In the genomic region with DNA sequence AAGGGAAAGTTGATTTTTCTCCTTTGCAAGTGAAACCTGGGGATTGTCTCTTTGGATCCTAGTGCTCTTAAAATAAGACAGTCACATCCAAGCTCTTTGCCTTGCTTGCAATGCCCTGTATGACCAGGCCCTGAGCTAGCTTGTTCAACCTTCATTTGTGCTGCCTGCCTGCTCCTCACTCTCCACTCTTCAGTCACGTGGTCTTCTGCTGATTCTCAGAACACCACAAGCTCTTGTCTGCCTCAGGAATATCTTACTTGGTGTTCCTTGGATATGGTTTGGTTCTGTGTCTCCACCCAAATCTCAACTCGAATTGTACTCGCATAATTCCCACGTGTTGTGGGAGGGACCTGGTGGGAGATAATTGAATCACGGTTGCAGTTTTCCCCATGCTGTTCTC, we compare ENCODE assay signal across 31 cellular contexts.
"Had no signal": no experiment of that assay in that cellular context is flagged by ENCODE, and none has a peak within 500 bp of the region (broad histone marks: within the 10 kb centered on the region; RNA-seq: fewer than 3 reads in every experiment).

No MANE protein-coding gene starts in this region.

- FAIRE-seq: bronchial epithelial cell, TTC549 had no signal

- H3K36me3 ChIP-seq: Peyer's patch had no signal

- H3K27me3 ChIP-seq: Peyer's patch had no signal

- ATAC-seq: activated CD4-positive, alpha-beta T cell treated with anti-CD3 and anti-CD28 coated beads for 36 hours; activated CD4-positive, CD25-positive, alpha-beta regulatory T cell treated with anti-CD3 and anti-CD28 coated beads, Interleukin-2, amount 50 U/mL, for 24 hours; activated CD8-positive, alpha-beta T cell treated with anti-CD3 and anti-CD28 coated beads, Interleukin-2, amount 10 ng/mL, durations not matched to agents 7 days and 5 days; activated naive CD8-positive, alpha-beta T cell treated with anti-CD3 and anti-CD28 coated beads, Interleukin-2, amount 50 U/mL, for 24 hours; PC-3 had no signal

- H3K4me3 ChIP-seq: Peyer's patch, SK-N-MC had no signal

- DNase-seq: activated CD4-positive, alpha-beta T cell treated with anti-CD3 and anti-CD28 coated beads for 36 hours; activated CD4-positive, alpha-beta T cell treated with anti-CD3 and anti-CD28 coated beads, Interleukin-2, amount 10 ng/mL, durations not matched to agents 7 days and 5 days; activated CD4-positive, alpha-beta T cell treated with anti-CD3 and anti-CD28 coated beads, Interleukin-2, amount 50 U/mL, for 48 hours; activated CD8-positive, alpha-beta T cell treated with anti-CD3 and anti-CD28 coated beads, Interleukin-2, amount 10 ng/mL, durations not matched to agents 7 days and 5 days; activated gamma-delta T cell; activated naive CD4-positive, alpha-beta T cell treated with anti-CD3 and anti-CD28 coated beads, Interleukin-2, amount 10 ng/mL, durations not matched to agents 7 days and 5 days; activated naive CD8-positive, alpha-beta T cell treated with anti-CD3 and anti-CD28 coated beads, Interleukin-2, amount 50 U/mL, for 24 hours; activated T-cell treated with anti-CD3 and anti-CD28 coated beads, Interleukin-2, amount 50 U/mL, for 24 hours; anterior cingulate cortex; caudate nucleus; cerebellar nuclear complex; NCI-H1092 treated with DMSO at 0.1 percent for 48 hours; NCI-H1417; NCI-H146; NCI-H187; NCI-H2081; NCI-H2171 treated with DMSO at 0.1 percent for 48 hours; NCI-H2227 treated with DMSO at 0.1 percent for 48 hours; NCI-H446; NCI-H510A treated with DMSO at 0.1 percent for 48 hours; NCI-H526 treated with DMSO at 0.1 percent for 48 hours; NCI-H774; NK-92 treated with Interleukin-12 subunit alpha and Interleukin-12 subunit beta, amount 100 ng/mL, for 24 hours; PC-3; Peyer's patch; RPMI8226; SIG-M5 had no signal

- H3K9me3 ChIP-seq: Peyer's patch had no signal

- H3K27ac ChIP-seq: Peyer's patch, SK-N-MC had no signal

- H3K4me1 ChIP-seq: Peyer's patch had no signal
